Comparison of ENCODE assay signal across 19 cellular contexts in genomic region chr16:72182976-72183375, GRCh38. TPM values are rescaled to one million over a fixed set of nuclear protein-coding genes. Genes with fewer than 3 reads are reported as not detected.
A peak's percentile ranks its signal among the peaks of the same experiment; 100 is the strongest.
DNase-seq lines count a peak whose midpoint lies in the region; ATAC-seq, FAIRE-seq and TF ChIP-seq lines count a peak whose summit lies in the region.
"Had no signal": no experiment of that assay in that cellular context is flagged by ENCODE, and none has a peak within 500 bp of the region (broad histone marks: within the 10 kb centered on the region; RNA-seq: fewer than 3 reads in every experiment).

No MANE protein-coding gene starts in this region.

- no peaks in the 10 kb centered on the region for H3K36me3 Mint-ChIP-seq in chondrocyte (ENCODE audit: low read depth)
- H3K36me3 Mint-ChIP-seq: CD4-positive, CD25-positive, alpha-beta regulatory T cell had no signal

- ATAC-seq in GM21447 (IDR thresholded peaks at IDR 0.05; ENCODE audit: unreplicated experiment) = no peak

- TF ChIP-seq CTCF in chondrocyte (IDR thresholded peaks at IDR 0.05) = no peak

- in situ Hi-C loops in G401 (cut with HindIII; ENCODE audit: low sequenced_read_pairs) = no loop called here

- no peak overlapping the region for H3K27ac Mint-ChIP-seq in chondrocyte (ENCODE audit: unreplicated experiment)
- H3K27ac Mint-ChIP-seq: CD4-positive, CD25-positive, alpha-beta regulatory T cell had no signal

- peak; percentile 23 for FAIRE-seq in HTR-8/SVneo (lab: Jason Lieb, UNC)

- H3K27me3 Mint-ChIP-seq in chondrocyte (ENCODE audit: low read depth) = no peaks in the 10 kb centered on the region
- H3K27me3 Mint-ChIP-seq: CD4-positive, CD25-positive, alpha-beta regulatory T cell had no signal

- DNase-seq in NCI-H146 (lab: John Stamatoyannopoulos, UW) = peak; percentile 33
- DNase-seq in NCI-H146 treated with DMSO at 0.1 percent for 48 hours (lab: John Stamatoyannopoulos, UW; ENCODE audit: unreplicated experiment) = no peak
- no peak for DNase-seq in HTR-8/SVneo (ENCODE audit: insufficient read length, low spot score)
- peak; percentile 16 for DNase-seq in dermis blood vessel endothelial cell
- DNase-seq in G401 (ENCODE audit: low spot score) = no peak
- no peak for DNase-seq in chondrocyte (ENCODE audit: low spot score)
- DNase-seq in H4 (ENCODE audit: low spot score) = no peak
- DNase-seq: 8988T; Caco-2; CD4-positive, CD25-positive, alpha-beta regulatory T cell; HCEC 1CT; MG63; NCI-H1105; NCI-H187; NCI-H345; OCI-M1; SHP77 treated with DMSO at 0.1 percent for 48 hours; SK-N-SH had no signal

- H3K9me3 Mint-ChIP-seq in chondrocyte (ENCODE audit: low read depth) = no peaks in the 10 kb centered on the region

- no peaks in the 10 kb centered on the region for H3K4me1 Mint-ChIP-seq in chondrocyte (ENCODE audit: low read depth)
- H3K4me1 Mint-ChIP-seq: CD4-positive, CD25-positive, alpha-beta regulatory T cell had no signal

- no peak overlapping the region for H3K4me3 Mint-ChIP-seq in chondrocyte (ENCODE audit: unreplicated experiment)
- H3K4me3 Mint-ChIP-seq: CD4-positive, CD25-positive, alpha-beta regulatory T cell had no signal

RNA-seq across cellular contexts. Expression of gene PMFBP1, which starts 11.0 kb away (rescaled TPM):
- 0.05 TPM in 1 of 2 replicates, not detected in the other for total RNA-seq in dermis blood vessel endothelial cell
- total RNA-seq in G401 (2014; rRNA removed; shearing (Covaris generic)) = 1.1 and 13.4 TPM in 2 replicates
- 0.26 to 0.92 TPM (median 0.30 TPM) in 3 replicates for total RNA-seq in chondrocyte
- total RNA-seq in H4 (2014; rRNA removed; shearing (Covaris generic)) = not detected in 2 replicates

Comparison
In these comparisons a context has a peak if more than half of its experiments do, and no peak if none do; other contexts are left out.
1. DNase-seq: peak in NCI-H146 (single experiment) and dermis blood vessel endothelial cell (single experiment); none in NCI-H146 treated with DMSO at 0.1 percent for 48 hours (single experiment), HTR-8/SVneo (single experiment), G401 (single experiment), chondrocyte (single experiment) and H4 (single experiment).